1 cellular context compared by ENCODE assay signal in genomic region chr1:204150702-204151561, GRCh38.
A peak's percentile ranks its signal among the peaks of the same experiment; 100 is the strongest.
TF ChIP-seq lines count a peak whose summit lies in the region.

No MANE protein-coding gene starts in this region.

TF ChIP-seq in HEK293, 187 proteins besides CTCF, POLR2A, EP300 and RAD21 (continued from another document):
- TF ChIP-seq BCL11A (tag by site-specific recombination; IDR thresholded peaks at IDR 0.05; ENCODE audit: low read depth) (no peak), ZNF600 (tag by site-specific recombination; IDR thresholded peaks at IDR 0.05) (peak; percentile 61), HOXC10 (CRISPR knock-in tag; IDR thresholded peaks at IDR 0.05) (no peak), ZNF311 (tag by site-specific recombination; IDR thresholded peaks at IDR 0.05; ENCODE audit: borderline replicate concordance) (no peak), SCRT1 (tag by site-specific recombination; IDR thresholded peaks at IDR 0.05; ENCODE audit: borderline replicate concordance) (peak; percentile 41; the same call in 1 of the 2 replicates), ZNF626 (tag by site-specific recombination; IDR thresholded peaks at IDR 0.05) (no peak), KLF16 (tag by site-specific recombination; IDR thresholded peaks at IDR 0.05) (peak; percentile 47; the same call in 1 of the 2 replicates), KLF9 (tag by site-specific recombination; IDR thresholded peaks at IDR 0.05; ENCODE audit: low read depth) (peak; percentile 60; the same call in 1 of the 2 replicates), EGR2 (tag by site-specific recombination; IDR thresholded peaks at IDR 0.05; ENCODE audit: low read depth) (peak; percentile 57), ZNF335 (tag by site-specific recombination; conservative IDR thresholded peaks at IDR 0.05) (peak; percentile 83)
